In genomic region chr2:187566266-187566665, GRCh38 we compare ENCODE assay signal across 2 cellular contexts.
TF ChIP-seq lines count a peak whose summit lies in the region.

No MANE protein-coding gene starts in this region.

TF ChIP-seq in GM23338, 12 proteins besides CTCF, POLR2A, EP300 and RAD21 (continued from another document):
- TF ChIP-seq REST (IDR thresholded peaks at IDR 0.05; ENCODE audit: unreplicated experiment) (no peak), ZNF462 (CRISPR knock-in tag; IDR thresholded peaks at IDR 0.05) (no peak), EZH2 (IDR thresholded peaks at IDR 0.05; ENCODE audit: low read depth, unreplicated experiment) (no peak), ETS1 (IDR thresholded peaks at IDR 0.05) (no peak), EZH2phosphoT487 (IDR thresholded peaks at IDR 0.05; ENCODE audit: unreplicated experiment) (no peak)

TF ChIP-seq in HCT116, 20 proteins besides CTCF, POLR2A, EP300 and RAD21 (continued from another document):
- no peak for TF ChIP-seq REST (IDR thresholded peaks at IDR 0.05; ENCODE audit: low read depth)
- no peak for TF ChIP-seq YY1 (IDR thresholded peaks at IDR 0.05; ENCODE audit: extremely low read depth, insufficient replicate concordance, low read depth, low read length)
- TF ChIP-seq EGR1 (IDR thresholded peaks at IDR 0.05; ENCODE audit: low read depth) = no peak
- TF ChIP-seq FOSL1 (IDR thresholded peaks at IDR 0.05; ENCODE audit: low read depth) = no peak
- TF ChIP-seq ZFX (IDR thresholded peaks at IDR 0.05) = no peak
- TF ChIP-seq ELF1 (IDR thresholded peaks at IDR 0.05; ENCODE audit: borderline replicate concordance, low read depth) = no peak
- no peak for TF ChIP-seq CBX3 (IDR thresholded peaks at IDR 0.05; ENCODE audit: low read depth)
